ENCODE assay signal across 1 cellular context in the genomic region with DNA sequence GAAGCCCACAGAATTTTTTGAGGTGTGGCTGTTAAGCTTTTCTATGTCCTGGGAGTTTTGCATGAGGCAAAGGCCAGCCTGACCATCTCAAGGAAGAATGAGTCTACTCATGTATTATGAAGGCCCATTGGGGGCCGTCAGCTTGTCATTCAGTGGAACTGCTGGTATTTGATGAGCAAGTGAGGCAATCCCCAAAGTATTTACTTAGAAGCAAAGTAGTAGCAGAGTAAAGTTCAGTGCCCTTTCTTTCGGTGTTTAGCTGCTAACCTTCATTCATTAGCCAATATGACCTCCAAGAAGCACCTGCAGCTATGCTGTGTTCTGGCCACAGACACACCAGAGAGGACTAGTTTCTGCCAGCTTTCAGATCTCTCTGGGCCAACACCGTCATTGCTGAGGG.
TF ChIP-seq lines count a peak whose summit lies in the region.

No MANE protein-coding gene starts in this region.

TF ChIP-seq in HepG2, 621 proteins besides CTCF, POLR2A, EP300 and RAD21 (continued from another document and continues in another):
- TF ChIP-seq, protein P1, sequence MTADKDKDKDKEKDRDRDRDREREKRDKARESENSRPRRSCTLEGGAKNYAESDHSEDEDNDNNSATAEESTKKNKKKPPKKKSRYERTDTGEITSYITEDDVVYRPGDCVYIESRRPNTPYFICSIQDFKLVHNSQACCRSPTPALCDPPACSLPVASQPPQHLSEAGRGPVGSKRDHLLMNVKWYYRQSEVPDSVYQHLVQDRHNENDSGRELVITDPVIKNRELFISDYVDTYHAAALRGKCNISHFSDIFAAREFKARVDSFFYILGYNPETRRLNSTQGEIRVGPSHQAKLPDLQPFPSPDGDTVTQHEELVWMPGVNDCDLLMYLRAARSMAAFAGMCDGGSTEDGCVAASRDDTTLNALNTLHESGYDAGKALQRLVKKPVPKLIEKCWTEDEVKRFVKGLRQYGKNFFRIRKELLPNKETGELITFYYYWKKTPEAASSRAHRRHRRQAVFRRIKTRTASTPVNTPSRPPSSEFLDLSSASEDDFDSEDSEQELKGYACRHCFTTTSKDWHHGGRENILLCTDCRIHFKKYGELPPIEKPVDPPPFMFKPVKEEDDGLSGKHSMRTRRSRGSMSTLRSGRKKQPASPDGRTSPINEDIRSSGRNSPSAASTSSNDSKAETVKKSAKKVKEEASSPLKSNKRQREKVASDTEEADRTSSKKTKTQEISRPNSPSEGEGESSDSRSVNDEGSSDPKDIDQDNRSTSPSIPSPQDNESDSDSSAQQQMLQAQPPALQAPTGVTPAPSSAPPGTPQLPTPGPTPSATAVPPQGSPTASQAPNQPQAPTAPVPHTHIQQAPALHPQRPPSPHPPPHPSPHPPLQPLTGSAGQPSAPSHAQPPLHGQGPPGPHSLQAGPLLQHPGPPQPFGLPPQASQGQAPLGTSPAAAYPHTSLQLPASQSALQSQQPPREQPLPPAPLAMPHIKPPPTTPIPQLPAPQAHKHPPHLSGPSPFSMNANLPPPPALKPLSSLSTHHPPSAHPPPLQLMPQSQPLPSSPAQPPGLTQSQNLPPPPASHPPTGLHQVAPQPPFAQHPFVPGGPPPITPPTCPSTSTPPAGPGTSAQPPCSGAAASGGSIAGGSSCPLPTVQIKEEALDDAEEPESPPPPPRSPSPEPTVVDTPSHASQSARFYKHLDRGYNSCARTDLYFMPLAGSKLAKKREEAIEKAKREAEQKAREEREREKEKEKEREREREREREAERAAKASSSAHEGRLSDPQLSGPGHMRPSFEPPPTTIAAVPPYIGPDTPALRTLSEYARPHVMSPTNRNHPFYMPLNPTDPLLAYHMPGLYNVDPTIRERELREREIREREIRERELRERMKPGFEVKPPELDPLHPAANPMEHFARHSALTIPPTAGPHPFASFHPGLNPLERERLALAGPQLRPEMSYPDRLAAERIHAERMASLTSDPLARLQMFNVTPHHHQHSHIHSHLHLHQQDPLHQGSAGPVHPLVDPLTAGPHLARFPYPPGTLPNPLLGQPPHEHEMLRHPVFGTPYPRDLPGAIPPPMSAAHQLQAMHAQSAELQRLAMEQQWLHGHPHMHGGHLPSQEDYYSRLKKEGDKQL (CRISPR knock-in tag; IDR thresholded peaks at IDR 0.05; ENCODE audit: low read depth) = 0 out of 2 replicates have a peak, but pooled peaks have one; percentile 55
- TF ChIP-seq RCOR2 (CRISPR knock-in tag; IDR thresholded peaks at IDR 0.05) = peak; percentile 62; the same call in 1 of the 2 replicates
- TF ChIP-seq SOX6 (IDR thresholded peaks at IDR 0.05) = no peak
- peak; percentile 26; the same call in 1 of the 2 replicates for TF ChIP-seq SOX6 (CRISPR knock-in tag; IDR thresholded peaks at IDR 0.05)
- no peak for TF ChIP-seq ZNF660 (CRISPR knock-in tag; IDR thresholded peaks at IDR 0.05; ENCODE audit: borderline replicate concordance, low read depth)
- no peak for TF ChIP-seq SRY (CRISPR knock-in tag; IDR thresholded peaks at IDR 0.05)
- no peak for TF ChIP-seq MLLT10 (CRISPR knock-in tag; IDR thresholded peaks at IDR 0.05)
- TF ChIP-seq ZNF883 (CRISPR knock-in tag; IDR thresholded peaks at IDR 0.05; ENCODE audit: not compliant biosample characterization) = no peak
- no peak for TF ChIP-seq GPN1 (CRISPR knock-in tag; IDR thresholded peaks at IDR 0.05; ENCODE audit: borderline replicate concordance)
- TF ChIP-seq PHF21A (CRISPR knock-in tag; IDR thresholded peaks at IDR 0.05) = peak; percentile 43; the same call in 1 of the 2 replicates
- TF ChIP-seq, protein P2, sequence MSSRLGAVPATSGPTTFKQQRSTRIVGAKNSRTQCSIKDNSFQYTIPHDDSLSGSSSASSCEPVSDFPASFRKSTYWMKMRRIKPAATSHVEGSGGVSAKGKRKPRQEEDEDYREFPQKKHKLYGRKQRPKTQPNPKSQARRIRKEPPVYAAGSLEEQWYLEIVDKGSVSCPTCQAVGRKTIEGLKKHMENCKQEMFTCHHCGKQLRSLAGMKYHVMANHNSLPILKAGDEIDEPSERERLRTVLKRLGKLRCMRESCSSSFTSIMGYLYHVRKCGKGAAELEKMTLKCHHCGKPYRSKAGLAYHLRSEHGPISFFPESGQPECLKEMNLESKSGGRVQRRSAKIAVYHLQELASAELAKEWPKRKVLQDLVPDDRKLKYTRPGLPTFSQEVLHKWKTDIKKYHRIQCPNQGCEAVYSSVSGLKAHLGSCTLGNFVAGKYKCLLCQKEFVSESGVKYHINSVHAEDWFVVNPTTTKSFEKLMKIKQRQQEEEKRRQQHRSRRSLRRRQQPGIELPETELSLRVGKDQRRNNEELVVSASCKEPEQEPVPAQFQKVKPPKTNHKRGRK (CRISPR knock-in tag; IDR thresholded peaks at IDR 0.05) = no peak
- peak; percentile 56; the same call in 1 of the 2 replicates for TF ChIP-seq FOXP4 (CRISPR knock-in tag; IDR thresholded peaks at IDR 0.05)
- no peak for TF ChIP-seq RFX3 (CRISPR knock-in tag; IDR thresholded peaks at IDR 0.05)
- peak; percentile 51; the same call in 1 of the 2 replicates for TF ChIP-seq HDAC1 (CRISPR knock-in tag; IDR thresholded peaks at IDR 0.05)
- no peak for TF ChIP-seq PRDM10 (CRISPR knock-in tag; IDR thresholded peaks at IDR 0.05; ENCODE audit: low read depth)
- TF ChIP-seq, protein P3, sequence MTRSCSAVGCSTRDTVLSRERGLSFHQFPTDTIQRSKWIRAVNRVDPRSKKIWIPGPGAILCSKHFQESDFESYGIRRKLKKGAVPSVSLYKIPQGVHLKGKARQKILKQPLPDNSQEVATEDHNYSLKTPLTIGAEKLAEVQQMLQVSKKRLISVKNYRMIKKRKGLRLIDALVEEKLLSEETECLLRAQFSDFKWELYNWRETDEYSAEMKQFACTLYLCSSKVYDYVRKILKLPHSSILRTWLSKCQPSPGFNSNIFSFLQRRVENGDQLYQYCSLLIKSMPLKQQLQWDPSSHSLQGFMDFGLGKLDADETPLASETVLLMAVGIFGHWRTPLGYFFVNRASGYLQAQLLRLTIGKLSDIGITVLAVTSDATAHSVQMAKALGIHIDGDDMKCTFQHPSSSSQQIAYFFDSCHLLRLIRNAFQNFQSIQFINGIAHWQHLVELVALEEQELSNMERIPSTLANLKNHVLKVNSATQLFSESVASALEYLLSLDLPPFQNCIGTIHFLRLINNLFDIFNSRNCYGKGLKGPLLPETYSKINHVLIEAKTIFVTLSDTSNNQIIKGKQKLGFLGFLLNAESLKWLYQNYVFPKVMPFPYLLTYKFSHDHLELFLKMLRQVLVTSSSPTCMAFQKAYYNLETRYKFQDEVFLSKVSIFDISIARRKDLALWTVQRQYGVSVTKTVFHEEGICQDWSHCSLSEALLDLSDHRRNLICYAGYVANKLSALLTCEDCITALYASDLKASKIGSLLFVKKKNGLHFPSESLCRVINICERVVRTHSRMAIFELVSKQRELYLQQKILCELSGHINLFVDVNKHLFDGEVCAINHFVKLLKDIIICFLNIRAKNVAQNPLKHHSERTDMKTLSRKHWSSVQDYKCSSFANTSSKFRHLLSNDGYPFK (CRISPR knock-in tag; IDR thresholded peaks at IDR 0.05; ENCODE audit: borderline replicate concordance) = no peak
- 0 out of 2 replicates have a peak, but pooled peaks have one; percentile 12 for TF ChIP-seq STAG1 (CRISPR knock-in tag; IDR thresholded peaks at IDR 0.05)
- TF ChIP-seq GABPA (IDR thresholded peaks at IDR 0.05; ENCODE audit: low read depth, low read length) = no peak
- no peak for TF ChIP-seq GABPA (CRISPR knock-in tag; IDR thresholded peaks at IDR 0.05; ENCODE audit: low read depth)
- TF ChIP-seq PATZ1 (CRISPR knock-in tag; IDR thresholded peaks at IDR 0.05) = peak; percentile 64
- peak; percentile 17 for TF ChIP-seq XRCC5 (optimal IDR thresholded peaks at IDR 0.05; ENCODE audit: low read length)
- TF ChIP-seq SOX13 (IDR thresholded peaks at IDR 0.05) = no peak
- peak in 1 of 2 experiments; percentile 45; a peak in 2 of 4 replicates for TF ChIP-seq SOX13 (CRISPR knock-in tag; conservative IDR thresholded peaks at IDR 0.05 in 1 of 2, IDR thresholded peaks at IDR 0.05 in 1 of 2)
- 0 out of 2 replicates have a peak, but pooled peaks have one; percentile 52 for TF ChIP-seq ESRRA (CRISPR knock-in tag; IDR thresholded peaks at IDR 0.05; ENCODE audit: low read depth)
- TF ChIP-seq FOXJ3 (CRISPR knock-in tag; IDR thresholded peaks at IDR 0.05; ENCODE audit: borderline replicate concordance) = peak; percentile 58; the same call in 1 of the 2 replicates
- TF ChIP-seq MEIS2 (CRISPR knock-in tag; IDR thresholded peaks at IDR 0.05) = peak; percentile 33; the same call in 1 of the 2 replicates
- TF ChIP-seq MYPOP (CRISPR knock-in tag; IDR thresholded peaks at IDR 0.05) = no peak
- peak; percentile 46; the same call in 1 of the 2 replicates for TF ChIP-seq ARID5B (CRISPR knock-in tag; IDR thresholded peaks at IDR 0.05)
- no peak for TF ChIP-seq ZNF841 (CRISPR knock-in tag; IDR thresholded peaks at IDR 0.05; ENCODE audit: borderline replicate concordance)
